Comparison of ENCODE assay signal across 14 cellular contexts in the genomic region with DNA sequence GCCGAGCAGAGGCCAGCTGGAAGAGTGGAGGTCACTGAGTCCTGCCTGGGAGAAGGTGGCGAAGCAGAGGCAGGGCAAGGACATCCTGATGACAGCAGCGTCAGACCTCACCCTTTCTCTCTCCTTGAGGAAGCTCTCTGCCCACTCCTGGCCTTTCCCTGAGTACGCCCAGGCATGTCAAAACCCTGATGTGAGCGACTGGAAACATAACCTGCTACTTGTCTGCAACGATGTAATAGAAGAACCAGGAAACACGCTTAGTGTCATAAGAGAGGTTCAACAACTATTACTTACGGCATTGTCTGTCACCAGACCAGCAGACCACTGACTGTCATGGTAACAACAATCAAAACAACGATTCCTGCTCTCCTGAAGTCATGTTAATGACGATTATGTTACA.
"Had no signal": no experiment of that assay in that cellular context is flagged by ENCODE, and none has a peak within 500 bp of the region (broad histone marks: within the 10 kb centered on the region; RNA-seq: fewer than 3 reads in every experiment).

No MANE protein-coding gene starts in this region.

- H3K4me3 ChIP-seq: adrenal gland, cardiac muscle cell, lung, ovary, sigmoid colon, stomach, testis, upper lobe of right lung had no signal

- H3K27me3 ChIP-seq: adrenal gland, cardiac muscle cell, ovary, sigmoid colon, stomach, testis had no signal

- H3K4me1 ChIP-seq: adrenal gland, sigmoid colon, testis, upper lobe of right lung had no signal

- H3K27ac ChIP-seq: adrenal gland, cardiac muscle cell, ovary, stomach, testis, upper lobe of right lung had no signal

- H3K9me3 ChIP-seq: adrenal gland, ovary, sigmoid colon, stomach, testis, upper lobe of right lung had no signal

- H3K36me3 ChIP-seq: adrenal gland, cardiac muscle cell, ovary, sigmoid colon, stomach, upper lobe of right lung had no signal

- DNase-seq: activated CD4-positive, alpha-beta memory T cell treated with anti-CD3 and anti-CD28 coated beads, Interleukin-2, amount 10 ng/mL, durations not matched to agents 7 days and 5 days; activated CD4-positive, alpha-beta T cell treated with anti-CD3 and anti-CD28 coated beads for 4 hours; activated effector memory CD4-positive, alpha-beta T cell treated with anti-CD3 and anti-CD28 coated beads, Interleukin-2, amount 50 U/mL, for 16 hours; activated T-cell treated with anti-CD3 and anti-CD28 coated beads, Interleukin-2, amount 50 U/mL, for 48 hours; adrenal gland; erythroblast; ovary; sigmoid colon; stimulated activated CD4-positive, alpha-beta T cell treated with anti-CD3 and anti-CD28 coated beads, Interleukin-1b, Interleukin-23, amount 100 ng/mL, for 48 hours; stomach; testis; upper lobe of right lung had no signal
